Comparison of ENCODE assay signal across 9 cellular contexts in the genomic region with DNA sequence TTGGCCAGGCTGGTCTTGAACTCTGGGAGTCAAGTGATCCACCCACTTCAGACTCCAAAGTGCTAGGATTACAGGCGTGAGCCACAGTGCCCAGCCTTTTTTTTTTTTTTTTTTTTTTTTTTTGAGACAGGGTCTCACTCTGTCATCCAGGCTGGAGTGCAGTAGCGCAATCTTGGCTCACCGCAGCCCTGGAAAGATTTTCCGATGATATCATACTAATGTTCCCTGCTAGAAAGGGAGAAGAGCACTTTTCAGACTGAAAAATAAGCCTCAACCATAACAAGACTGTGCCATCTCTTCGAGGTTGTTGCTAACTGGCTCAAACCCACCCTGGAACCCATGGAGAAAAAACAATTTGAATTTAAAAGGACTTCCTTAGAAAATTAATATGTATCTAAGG. TPM values are rescaled to one million over a fixed set of nuclear protein-coding genes. Genes with fewer than 3 reads are reported as not detected.
DNase-seq lines count a peak whose midpoint lies in the region; ATAC-seq and TF ChIP-seq lines count a peak whose summit lies in the region.
"Not testable (repeated sequence)": the region's sequence is repeated elsewhere in the genome, so short reads cannot be mapped to it uniquely, and the experiment has no call there.
"Had no signal": no experiment of that assay in that cellular context is flagged by ENCODE, and none has a peak within 500 bp of the region (broad histone marks: within the 10 kb centered on the region; RNA-seq: fewer than 3 reads in every experiment).

No MANE protein-coding gene starts in this region.

- intact Hi-C loops in esophagus muscularis mucosa (cut with DNase I); heart right ventricle (cut with DNase I); right cardiac atrium (cut with DNase I): not testable (repeated sequence)

- ATAC-seq in heart right ventricle, result peak in 6 of 8 donors; percentile 52 to 79 (median 68)
- ATAC-seq in right cardiac atrium, result peak; percentile 81 to 86

- TF ChIP-seq EP300 in esophagus muscularis mucosa (IDR thresholded peaks at IDR 0.05), result not testable (repeated sequence)

- peaks cover 40% of the 10 kb centered on the region for H3K36me3 Mint-ChIP-seq in activated naive CD4-positive, alpha-beta T cell treated with anti-CD3 and anti-CD28 coated beads, Interleukin-2, amount 10 ng/mL, durations not matched to agents 7 days and 5 days

- H3K9me3 Mint-ChIP-seq in activated naive CD4-positive, alpha-beta T cell treated with anti-CD3 and anti-CD28 coated beads, Interleukin-2, amount 10 ng/mL, durations not matched to agents 7 days and 5 days, result not testable (repeated sequence)

- TF ChIP-seq CTCF in esophagus muscularis mucosa (IDR thresholded peaks at IDR 0.05); fibroblast of the aortic adventitia (IDR thresholded peaks at IDR 0.05; ENCODE audit: insufficient read depth, low read length); heart right ventricle (IDR thresholded peaks at IDR 0.05): not testable (repeated sequence)

- peaks cover 10 to 54% (median 40%) of the 10 kb centered on the region in 4 donors for H3K36me3 ChIP-seq in esophagus muscularis mucosa
- H3K36me3 ChIP-seq in heart right ventricle, result peaks cover 0 to 80% (median 36%) of the 10 kb centered on the region in 9 donors
- peaks cover 14 to 34% of the 10 kb centered on the region in 2 donors for H3K36me3 ChIP-seq in muscle layer of duodenum (ENCODE audit: control insufficient read depth in 1 of 2, insufficient read depth in 2 of 2, low read length in 2 of 2)
- H3K36me3 ChIP-seq in skeletal muscle tissue (ENCODE audit: control insufficient read depth in 3 of 3, insufficient read depth in 3 of 3, low read length in 3 of 3), result peaks cover 14 to 30% (median 25%) of the 10 kb centered on the region in 3 donors

- H3K9ac ChIP-seq in skeletal muscle tissue (ENCODE audit: low read depth in 1 of 3, low read length in 3 of 3), result not testable (repeated sequence)

- DNase-seq in activated naive CD4-positive, alpha-beta T cell treated with anti-CD3 and anti-CD28 coated beads, Interleukin-2, amount 10 ng/mL, durations not matched to agents 7 days and 5 days; esophagus muscularis mucosa (ENCODE audit: extremely low spot score); heart right ventricle: not testable (repeated sequence)
- peak; percentile 50 for DNase-seq in fibroblast of the aortic adventitia (ENCODE audit: low read depth)
- DNase-seq in right cardiac atrium, result peak; percentile 44 to 78 (median 70)

- peaks cover 0 to 12% (median 8%) of the 10 kb centered on the region in 4 donors for H3K4me1 ChIP-seq in esophagus muscularis mucosa
- not testable (repeated sequence) for H3K4me1 ChIP-seq in heart right ventricle; right cardiac atrium (ENCODE audit: control insufficient read depth, insufficient read depth, low read length); muscle layer of duodenum (ENCODE audit: control insufficient read depth in 1 of 2, insufficient read depth in 2 of 2, low read length in 2 of 2); skeletal muscle tissue (ENCODE audit: control insufficient read depth in 3 of 3, insufficient read depth in 3 of 3, low read length in 3 of 3)

- H3K27me3 Mint-ChIP-seq in activated naive CD4-positive, alpha-beta T cell treated with anti-CD3 and anti-CD28 coated beads, Interleukin-2, amount 10 ng/mL, durations not matched to agents 7 days and 5 days, result not testable (repeated sequence)

- WGBS in esophagus muscularis mucosa, result 42% methylated on average over 5 of the region's 5 CpGs
- WGBS in heart right ventricle, 2 donors, result 74 to 96% methylated on average over 5 of the region's 5 CpGs
- 58% methylated on average over 5 of the region's 5 CpGs for WGBS in right cardiac atrium

- TF ChIP-seq POLR2A in esophagus muscularis mucosa (IDR thresholded peaks at IDR 0.05; ENCODE audit: low read depth), result not testable (repeated sequence)

- H3K4me3 ChIP-seq in esophagus muscularis mucosa; fibroblast of the aortic adventitia (ENCODE audit: low read depth, low read length); heart right ventricle; right cardiac atrium (ENCODE audit: low read length); muscle layer of duodenum (ENCODE audit: low read depth in 1 of 2, low read length in 2 of 2); skeletal muscle tissue (ENCODE audit: low read length in 3 of 3): not testable (repeated sequence)

- CTCF ChIA-PET in activated naive CD4-positive, alpha-beta T cell treated with anti-CD3 and anti-CD28 coated beads, Interleukin-2, amount 10 ng/mL, durations not matched to agents 7 days and 5 days (lab: Charles Lee), result not testable (repeated sequence)

- H3K4me1 Mint-ChIP-seq in activated naive CD4-positive, alpha-beta T cell treated with anti-CD3 and anti-CD28 coated beads, Interleukin-2, amount 10 ng/mL, durations not matched to agents 7 days and 5 days, result not testable (repeated sequence)

- peak overlapping the region; percentile 19 for H3K27ac Mint-ChIP-seq in activated naive CD4-positive, alpha-beta T cell treated with anti-CD3 and anti-CD28 coated beads, Interleukin-2, amount 10 ng/mL, durations not matched to agents 7 days and 5 days

- H3K9me3 ChIP-seq in esophagus muscularis mucosa; heart right ventricle; right cardiac atrium (ENCODE audit: control insufficient read depth, low read length); muscle layer of duodenum (ENCODE audit: control insufficient read depth in 1 of 2, low read length in 2 of 2); skeletal muscle tissue (ENCODE audit: control insufficient read depth in 3 of 3, low read length in 3 of 3): not testable (repeated sequence)

- H3K27ac ChIP-seq in esophagus muscularis mucosa (replicated peaks in 1 of 4), result peak overlapping the region; percentile 56 to 71 (median 61)
- peak overlapping the region in 5 of 10 donors; percentile 37 to 71 (median 56) for H3K27ac ChIP-seq in heart right ventricle
- peak overlapping the region; percentile 39 for H3K27ac ChIP-seq in right cardiac atrium (ENCODE audit: low read length)
- peak overlapping the region; percentile 25 for H3K27ac ChIP-seq in muscle layer of duodenum (ENCODE audit: low read length)
- peak overlapping the region; percentile 31 for H3K27ac ChIP-seq in skeletal muscle tissue (ENCODE audit: low read depth, low read length)

- not testable (repeated sequence) for H3K4me3 Mint-ChIP-seq in activated naive CD4-positive, alpha-beta T cell treated with anti-CD3 and anti-CD28 coated beads, Interleukin-2, amount 10 ng/mL, durations not matched to agents 7 days and 5 days

- not testable (repeated sequence) for H3K27me3 ChIP-seq in esophagus muscularis mucosa; heart right ventricle; right cardiac atrium (ENCODE audit: control insufficient read depth, insufficient read depth); muscle layer of duodenum (ENCODE audit: low read depth, low read length); skeletal muscle tissue (ENCODE audit: control insufficient read depth in 3 of 3, insufficient read depth in 3 of 3, low read length in 3 of 3)

RNA-seq across cellular contexts. Expression of gene PELP1, which starts 20.2 kb away (rescaled TPM):
- 10 to 100 TPM; 17.0 to 35.0 (median 24.0) TPM for total RNA-seq in esophagus muscularis mucosa
- total RNA-seq in fibroblast of the aortic adventitia (ENCODE audit: low replicate concordance), result 31.7 and 35.1 TPM in 2 replicates
- total RNA-seq in heart right ventricle, result 10 to 100 TPM; 28.6 to 41.9 (median 35.2) TPM
- 10 to 100 TPM; 14.4 to 29.3 TPM for polyA plus RNA-seq in heart right ventricle
- 10 to 100 TPM; 29.7 to 40.9 (median 36.7) TPM for total RNA-seq in right cardiac atrium
- 21.1 TPM for polyA plus RNA-seq in right cardiac atrium
- total RNA-seq in skeletal muscle tissue, result 23.5 TPM

RNA-seq across cellular contexts. Expression of gene ARRB2, which starts 26.7 kb away (rescaled TPM):
- 10 to 100 TPM; 25.4 to 41.4 (median 31.4) TPM for total RNA-seq in esophagus muscularis mucosa
- 8.9 and 13.3 TPM in 2 replicates for total RNA-seq in fibroblast of the aortic adventitia (ENCODE audit: low replicate concordance)
- 10 to 100 TPM; 10.8 to 53.5 (median 17.2) TPM for total RNA-seq in heart right ventricle
- polyA plus RNA-seq in heart right ventricle, result 10 to 100 TPM; 13.4 to 33.4 TPM
- 10 to 100 TPM; 21.6 to 35.1 (median 25.5) TPM for total RNA-seq in right cardiac atrium
- polyA plus RNA-seq in right cardiac atrium, result 17.0 TPM
- 7.3 TPM for total RNA-seq in skeletal muscle tissue

RNA-seq across cellular contexts. Expression of gene ALOX15, which starts 42.3 kb away (rescaled TPM):
- not detected for total RNA-seq in esophagus muscularis mucosa
- 0.98 TPM in 1 of 2 replicates, not detected in the other for total RNA-seq in fibroblast of the aortic adventitia (ENCODE audit: low replicate concordance)
- total RNA-seq in heart right ventricle, result 1 to 10 TPM in 1 of 10 donors, under 1 TPM in 6, not detected in 3; 0.11 to 1.3 (median 0.16) TPM
- polyA plus RNA-seq in heart right ventricle, result not detected
- 1 to 10 TPM in 2 of 4 donors, under 1 TPM in 1, not detected in 1; 0.91 to 2.0 (median 1.0) TPM for total RNA-seq in right cardiac atrium
- polyA plus RNA-seq in right cardiac atrium, result 0.05 TPM
- 0.52 TPM for total RNA-seq in skeletal muscle tissue
- polyA plus RNA-seq: CD4-positive, alpha-beta memory T cell had no signal

RNA-seq across cellular contexts. Expression of gene MED11, which starts 47.5 kb away (rescaled TPM):
- total RNA-seq in esophagus muscularis mucosa (10 to 100 TPM; 23.3 to 36.4 (median 26.6) TPM), fibroblast of the aortic adventitia (ENCODE audit: low replicate concordance) (12.4 and 14.1 TPM in 2 replicates), heart right ventricle (10 to 100 TPM; 11.9 to 21.7 (median 17.5) TPM), right cardiac atrium (10 to 100 TPM; 17.8 to 21.6 (median 21.0) TPM), skeletal muscle tissue (6.3 TPM)
- polyA plus RNA-seq in heart right ventricle (10 to 100 TPM; 23.9 to 57.1 TPM), right cardiac atrium (47.6 TPM)

RNA-seq across cellular contexts. Expression of gene ZMYND15, which starts 55.9 kb away (rescaled TPM):
- total RNA-seq in esophagus muscularis mucosa (under 1 TPM in 3 of 4 donors, not detected in 1; 0.23 to 0.50 (median 0.42) TPM), fibroblast of the aortic adventitia (ENCODE audit: low replicate concordance) (0.18 TPM in 1 of 2 replicates, not detected in the other), heart right ventricle (1 to 10 TPM in 1 of 10 donors, under 1 TPM in 8, not detected in 1; 0.15 to 2.1 (median 0.38) TPM), right cardiac atrium (under 1 TPM; 0.20 to 0.53 (median 0.33) TPM), skeletal muscle tissue (0.52 TPM)
- polyA plus RNA-seq in heart right ventricle (under 1 TPM; 0.20 to 0.22 TPM), right cardiac atrium (0.23 TPM)
- total RNA-seq: G401 had no signal
